Comparison of ENCODE assay signal across 24 cellular contexts in the genomic region with DNA sequence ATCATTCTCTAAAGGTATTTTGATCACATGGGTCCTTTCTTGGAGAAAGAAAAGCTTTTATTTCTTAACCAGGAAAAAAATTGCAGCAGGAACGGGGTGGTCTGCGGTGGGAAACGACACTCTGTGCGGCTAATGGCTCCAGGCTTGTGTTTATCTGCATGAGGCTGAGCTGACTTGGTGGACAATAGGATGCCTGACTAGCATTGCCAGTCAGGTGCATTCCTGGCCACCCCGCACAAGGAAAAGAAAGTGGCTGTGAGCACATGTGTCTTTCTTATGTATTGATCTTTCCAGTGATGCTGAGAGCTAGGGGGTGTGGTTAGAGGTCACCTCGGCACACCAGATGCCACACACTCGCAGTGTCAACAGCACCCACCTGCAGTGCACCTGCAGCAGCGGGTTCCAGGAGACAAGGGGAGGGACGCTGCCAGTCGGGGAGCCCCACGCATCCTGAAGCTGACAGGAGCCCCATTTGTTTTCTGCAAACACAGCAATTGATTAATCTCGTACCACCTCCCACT.
DNase-seq lines count a peak whose midpoint lies in the region; ATAC-seq, FAIRE-seq and TF ChIP-seq lines count a peak whose summit lies in the region.
"Had no signal": no experiment of that assay in that cellular context is flagged by ENCODE, and none has a peak within 500 bp of the region (broad histone marks: within the 10 kb centered on the region; RNA-seq: fewer than 3 reads in every experiment).

No MANE protein-coding gene starts in this region.

- no peak overlapping the region for H4K5ac ChIP-seq in H1 (ENCODE audit: insufficient read length, low read depth, low read length)

- no peak overlapping the region for H3K56ac ChIP-seq in H1 (replicated peaks; ENCODE audit: insufficient read length, low read depth, low read length)

- H2BK120ac ChIP-seq in H1 (replicated peaks; ENCODE audit: low read depth, low read length): no peak overlapping the region

- no peak overlapping the region for H3K27ac ChIP-seq in A549
- H3K27ac ChIP-seq in H1 (ENCODE audit: low read depth, low read length): no peak overlapping the region
- H3K27ac ChIP-seq: C4-2B, dorsolateral prefrontal cortex, gastroesophageal sphincter, hepatocyte, left lung, Peyer's patch, SJCRH30 had no signal

- H2BK5ac ChIP-seq in H1 (ENCODE audit: low read depth, low read length): no peak overlapping the region; the same call in 1 of the 2 replicates

- no peaks in the 10 kb centered on the region for H3K9me3 Mint-ChIP-seq in Calu3 (ENCODE audit: low read depth, unreplicated experiment)
- H3K9me3 Mint-ChIP-seq in activated CD4-positive, alpha-beta memory T cell treated with anti-CD3 and anti-CD28 coated beads, Interleukin-2, amount 10 ng/mL, durations not matched to agents 7 days and 5 days: no peaks in the 10 kb centered on the region
- H3K9me3 Mint-ChIP-seq: activated B cell treated with CpG ODN at 0.5 μM for 24 hours had no signal

- POLR2A ChIA-PET in A549 (lab: Yijun Ruan, JAX) (no interaction called here), H1 (lab: Charles Lee; ENCODE audit: partially characterized antibody) (no interaction called here)
- POLR2A ChIA-PET in activated CD4-positive, alpha-beta memory T cell treated with anti-CD3 and anti-CD28 coated beads, Interleukin-2, amount 10 ng/mL, durations not matched to agents 7 days and 5 days (lab: Charles Lee): no interaction called here

- no peak overlapping the region for H3K4me3 Mint-ChIP-seq in Calu3 (ENCODE audit: low read depth, unreplicated experiment)
- no peak overlapping the region for H3K4me3 Mint-ChIP-seq in activated CD4-positive, alpha-beta memory T cell treated with anti-CD3 and anti-CD28 coated beads, Interleukin-2, amount 10 ng/mL, durations not matched to agents 7 days and 5 days
- H3K4me3 Mint-ChIP-seq: activated B cell treated with CpG ODN at 0.5 μM for 24 hours; activated CD8-positive, alpha-beta memory T cell treated with anti-CD3 and anti-CD28 coated beads, Interleukin-2, amount 10 ng/mL, durations not matched to agents 7 days and 5 days had no signal

- CTCF ChIA-PET in A549 (lab: Yijun Ruan, JAX): interaction anchor here (1.7 to 2.0 kb wide), 2 partner anchors 16 to 180 kb away, joined by 4 read pairs; no protein-coding TSS in a partner anchor
- CTCF ChIA-PET in Calu3 (lab: Charles Lee): interaction anchor here (0.6 kb wide), 1 partner anchor 688 kb away, joined by 3 read pairs; no protein-coding TSS in a partner anchor
- CTCF ChIA-PET in H1 (lab: Charles Lee; ENCODE audit: partially characterized antibody): interaction anchor here (0.5 to 2.2 kb wide), 5 partner anchors 8 to 405 kb away, joined by 3 to 7 read pairs (median 3); no protein-coding TSS in a partner anchor
- CTCF ChIA-PET in activated CD4-positive, alpha-beta memory T cell treated with anti-CD3 and anti-CD28 coated beads, Interleukin-2, amount 10 ng/mL, durations not matched to agents 7 days and 5 days (lab: Charles Lee): no interaction called here

- TF ChIP-seq RAD21 in A549 (conservative IDR thresholded peaks at IDR 0.05 in 1 of 2, IDR thresholded peaks at IDR 0.05 in 1 of 2) (no peak), H1 (IDR thresholded peaks at IDR 0.05 in 1 of 2, conservative IDR thresholded peaks at IDR 0.05 in 1 of 2; ENCODE audit: low read depth in 2 of 2, low read length in 2 of 2) (no peak)

- H3K9me3 ChIP-seq in A549: no peaks in the 10 kb centered on the region
- H3K9me3 ChIP-seq in H1 (ENCODE audit: insufficient read depth in 2 of 2, low read depth in 1 of 2, low read length in 1 of 2): no peaks in the 10 kb centered on the region
- H3K9me3 ChIP-seq: gastroesophageal sphincter, left lung, Peyer's patch, SJCRH30 had no signal

- no TSS peak for BruUV-seq in Calu3 (replicated peaks; lab: Mats Ljungman, UMichigan)

- TF ChIP-seq CTCF in A549 (IDR thresholded peaks at IDR 0.05) (no peak), Calu3 (IDR thresholded peaks at IDR 0.05; ENCODE audit: unreplicated experiment) (no peak), H1 (IDR thresholded peaks at IDR 0.05; ENCODE audit: control extremely low read depth in 1 of 3, insufficient read depth in 1 of 3, low read depth in 1 of 3, low read length in 3 of 3) (no peak)

- H3K36me3 ChIP-seq in H1 (ENCODE audit: control insufficient read depth in 2 of 4, insufficient read depth in 4 of 4, low read length in 3 of 4): no peaks in the 10 kb centered on the region
- H3K36me3 ChIP-seq: gastroesophageal sphincter, left lung, Peyer's patch, SJCRH30 had no signal

- no peaks in the 10 kb centered on the region for H3K79me1 ChIP-seq in H1 (ENCODE audit: low read depth, low read length)

- no peaks in the 10 kb centered on the region for H3K36me3 Mint-ChIP-seq in Calu3 (ENCODE audit: insufficient read depth, unreplicated experiment)
- no peaks in the 10 kb centered on the region for H3K36me3 Mint-ChIP-seq in activated CD4-positive, alpha-beta memory T cell treated with anti-CD3 and anti-CD28 coated beads, Interleukin-2, amount 10 ng/mL, durations not matched to agents 7 days and 5 days (ENCODE audit: low read depth)
- H3K36me3 Mint-ChIP-seq: activated CD8-positive, alpha-beta memory T cell treated with anti-CD3 and anti-CD28 coated beads, Interleukin-2, amount 10 ng/mL, durations not matched to agents 7 days and 5 days had no signal

- peak overlapping the region; percentile 19; the same call in 2 of the 3 replicates for H3K4me3 ChIP-seq in A549
- no peak overlapping the region for H3K4me3 ChIP-seq in H1 (ENCODE audit: extremely low read depth in 1 of 4, insufficient read depth in 2 of 4, low read depth in 3 of 4, low read length in 4 of 4)
- H3K4me3 ChIP-seq: gastroesophageal sphincter, hepatocyte, left lung, Peyer's patch, SJCRH30 had no signal

- intact Hi-C loops in Calu3 (cut with micrococcal nuclease; ENCODE audit: unreplicated experiment): loop anchor here (10.0 kb wide), 1 partner anchor 775 kb away; no protein-coding TSS in a partner anchor
- intact Hi-C loops in cardiac septum (cut with DNase I): no loop called here

- H2AK5ac ChIP-seq in H1 (ENCODE audit: low read depth, low read length): no peak overlapping the region

- H4K20me1 ChIP-seq in H1 (replicated peaks in 1 of 2; ENCODE audit: control insufficient read depth in 1 of 2, insufficient read depth in 2 of 2, low read length in 2 of 2): no peaks in the 10 kb centered on the region

- no peak overlapping the region for H2BK20ac ChIP-seq in H1 (ENCODE audit: low read length)

- ATAC-seq in A549: peak in 1 of 2 experiments; percentile 8; a peak in 1 of 6 replicates
- ATAC-seq: activated CD8-positive, alpha-beta memory T cell treated with anti-CD3 and anti-CD28 coated beads, Interleukin-2, amount 10 ng/mL, durations not matched to agents 7 days and 5 days; gastroesophageal sphincter; left lung; sciatic nerve had no signal

- no peak overlapping the region for H4K91ac ChIP-seq in H1 (replicated peaks; ENCODE audit: insufficient read length, low read length)

- no peak overlapping the region for H3K9ac ChIP-seq in H1 (replicated peaks in 1 of 4; ENCODE audit: extremely low read depth in 1 of 4, low read depth in 3 of 4, low read length in 3 of 4)

- H3K18ac ChIP-seq in H1 (ENCODE audit: extremely low read depth, low read length): no peak overlapping the region

- WGBS in A549 (ENCODE audit: missing lambda C conversion rate): 0% methylated on average over 12 of the region's 12 CpGs
- WGBS in H1 (ENCODE audit: extremely low coverage in 1 of 2, insufficient coverage in 1 of 2, insufficient read length in 1 of 2, insufficient replicate concordance in 2 of 2, low coverage in 1 of 2, low lambda C conversion rate in 2 of 2, missing lambda C conversion rate in 1 of 2), 2 experiments: 84% methylated on average over 12 of the region's 12 CpGs; no CpG with 5 or more reads in 1 of the 2 experiments

- FAIRE-seq in A549 (lab: Jason Lieb, UNC) (no peak), H1 (lab: Jason Lieb, UNC) (peak; percentile 19)

- peak overlapping the region; percentile 50; the same call in 2 of the 3 replicates for H3K4me2 ChIP-seq in A549
- H3K4me2 ChIP-seq in H1 (ENCODE audit: insufficient read depth in 1 of 2, low read depth in 2 of 2, low read length in 2 of 2): no peak overlapping the region
- H3K4me2 ChIP-seq: hepatocyte had no signal

- no peak overlapping the region for H3K27ac Mint-ChIP-seq in Calu3 (ENCODE audit: unreplicated experiment)
- no peak overlapping the region for H3K27ac Mint-ChIP-seq in activated CD4-positive, alpha-beta memory T cell treated with anti-CD3 and anti-CD28 coated beads, Interleukin-2, amount 10 ng/mL, durations not matched to agents 7 days and 5 days
- H3K27ac Mint-ChIP-seq: activated B cell treated with CpG ODN at 0.5 μM for 24 hours; activated CD8-positive, alpha-beta memory T cell treated with anti-CD3 and anti-CD28 coated beads, Interleukin-2, amount 10 ng/mL, durations not matched to agents 7 days and 5 days had no signal

- no peaks in the 10 kb centered on the region for H3K23me2 ChIP-seq in H1 (ENCODE audit: low read depth, low read length)

- no peaks in the 10 kb centered on the region for H3K27me3 ChIP-seq in H1 (replicated peaks in 1 of 4; ENCODE audit: control insufficient read depth in 3 of 4, extremely low read depth in 1 of 4, insufficient read depth in 3 of 4, low read length in 3 of 4)
- H3K27me3 ChIP-seq: Peyer's patch, SJCRH30 had no signal

- no peaks in the 10 kb centered on the region for H3K79me2 ChIP-seq in H1 (ENCODE audit: control insufficient read depth in 1 of 2, insufficient read depth in 2 of 2, low read length in 2 of 2)
- H3K79me2 ChIP-seq: hepatocyte had no signal

- no peak overlapping the region for H3K23ac ChIP-seq in H1 (ENCODE audit: insufficient read length)

- no peak for TF ChIP-seq POLR2A in A549 (IDR thresholded peaks at IDR 0.05; ENCODE audit: low read length)
- TF ChIP-seq POLR2A in H1 (IDR thresholded peaks at IDR 0.05; ENCODE audit: control extremely low read depth in 1 of 2, low read depth in 2 of 2, low read length in 2 of 2): no peak

- H3K4me1 Mint-ChIP-seq in Calu3 (ENCODE audit: low read depth, unreplicated experiment): peaks cover 16% of the 10 kb centered on the region
- no peaks in the 10 kb centered on the region for H3K4me1 Mint-ChIP-seq in activated CD4-positive, alpha-beta memory T cell treated with anti-CD3 and anti-CD28 coated beads, Interleukin-2, amount 10 ng/mL, durations not matched to agents 7 days and 5 days
- H3K4me1 Mint-ChIP-seq: activated B cell treated with CpG ODN at 0.5 μM for 24 hours; activated CD8-positive, alpha-beta memory T cell treated with anti-CD3 and anti-CD28 coated beads, Interleukin-2, amount 10 ng/mL, durations not matched to agents 7 days and 5 days had no signal

- H3K4me1 ChIP-seq in A549 (0 out of 3 replicates have a peak, but pooled peaks cover 6% of the 10 kb centered on the region), H1 (replicated peaks in 1 of 4; ENCODE audit: control insufficient read depth in 3 of 4, insufficient read depth in 4 of 4, low read length in 3 of 4) (no peaks in the 10 kb centered on the region; a peak in 2 of 7 replicates)
- H3K4me1 ChIP-seq: gastroesophageal sphincter, left lung, Peyer's patch, SJCRH30 had no signal

- no peak overlapping the region for H2BK15ac ChIP-seq in H1 (ENCODE audit: low read length)

- H4K8ac ChIP-seq in H1 (ENCODE audit: extremely low read depth, insufficient read depth, low read length): no peak overlapping the region

- H2AFZ ChIP-seq in H1 (ENCODE audit: low read length): no peak overlapping the region
- H2AFZ ChIP-seq: hepatocyte had no signal

- no peak for DNase-seq in A549 (ENCODE audit: low read depth in 1 of 2, low spot score in 1 of 2)
- DNase-seq in Calu3: peak; percentile 42
- peak; percentile 83 for DNase-seq in NCI-H748 (lab: John Stamatoyannopoulos, UW; ENCODE audit: unreplicated experiment)
- no peak for DNase-seq in H1 (ENCODE audit: low read depth in 1 of 2, low spot score in 2 of 2)
- no peak for DNase-seq in NCI-H524 (lab: John Stamatoyannopoulos, UW)
- DNase-seq in activated CD4-positive, alpha-beta memory T cell treated with anti-CD3 and anti-CD28 coated beads, Interleukin-2, amount 10 ng/mL, durations not matched to agents 7 days and 5 days: no peak
- DNase-seq in AG08395 (ENCODE audit: low spot score): no peak
- DNase-seq in cardiac septum (ENCODE audit: low spot score): no peak
- DNase-seq: activated B cell treated with CpG ODN at 0.5 μM for 24 hours; activated CD4-positive, alpha-beta T cell treated with anti-CD3 and anti-CD28 coated beads, Interleukin-2, amount 50 U/mL, for 1 hour; activated CD8-positive, alpha-beta memory T cell treated with anti-CD3 and anti-CD28 coated beads, Interleukin-2, amount 10 ng/mL, durations not matched to agents 7 days and 5 days; activated T-cell treated with anti-CD3 and anti-CD28 coated beads, Interleukin-2, amount 50 U/mL, for 48 hours; dorsolateral prefrontal cortex; left lung; mesenchymal stem cell; NCI-H1436 treated with DMSO at 0.1 percent for 48 hours; Peyer's patch; SJCRH30; stimulated activated CD4-positive, alpha-beta T cell treated with anti-CD3 and anti-CD28 coated beads, Interleukin-15, amount 100 ng/mL, for 24 hours; stimulated activated naive CD4-positive, alpha-beta T cell treated with Interleukin-2 at 50 U/mL for 16 hours had no signal

- TF ChIP-seq EP300 in A549 (IDR thresholded peaks at IDR 0.05) (no peak), H1 (IDR thresholded peaks at IDR 0.05; ENCODE audit: borderline replicate concordance in 1 of 2, low read depth in 2 of 2, low read length in 2 of 2) (no peak)

- H3K14ac ChIP-seq in H1 (ENCODE audit: insufficient read length): no peak overlapping the region

- H2BK12ac ChIP-seq in H1 (ENCODE audit: low read depth, low read length): no peak overlapping the region

- H3K4ac ChIP-seq in H1 (replicated peaks; ENCODE audit: insufficient read length, low read depth, low read length): no peak overlapping the region

- peaks cover 82% of the 10 kb centered on the region for H3K27me3 Mint-ChIP-seq in Calu3 (ENCODE audit: unreplicated experiment)
- H3K27me3 Mint-ChIP-seq in activated CD4-positive, alpha-beta memory T cell treated with anti-CD3 and anti-CD28 coated beads, Interleukin-2, amount 10 ng/mL, durations not matched to agents 7 days and 5 days: no peaks in the 10 kb centered on the region
- H3K27me3 Mint-ChIP-seq: activated B cell treated with CpG ODN at 0.5 μM for 24 hours; activated CD8-positive, alpha-beta memory T cell treated with anti-CD3 and anti-CD28 coated beads, Interleukin-2, amount 10 ng/mL, durations not matched to agents 7 days and 5 days had no signal

Comparison
In these comparisons a context has a peak if more than half of its experiments do, and no peak if none do; other contexts are left out.
1. DNase-seq: peak in Calu3 (single experiment) and NCI-H748 (single experiment); none in A549 (0 of 2), H1 (0 of 2), NCI-H524 (0 of 2), activated CD4-positive, alpha-beta memory T cell treated with anti-CD3 and anti-CD28 coated beads, Interleukin-2, amount 10 ng/mL, durations not matched to agents 7 days and 5 days (single experiment), AG08395 (single experiment) and cardiac septum (single experiment).